ENCODE assay signal across 14 cellular contexts in genomic region chr3:64242435-64242834, GRCh38. TPM values are rescaled to one million over a fixed set of nuclear protein-coding genes. Genes with fewer than 3 reads are reported as not detected.
DNase-seq lines count a peak whose midpoint lies in the region; ATAC-seq and TF ChIP-seq lines count a peak whose summit lies in the region.
"Had no signal": no experiment of that assay in that cellular context is flagged by ENCODE, and none has a peak within 500 bp of the region (broad histone marks: within the 10 kb centered on the region; RNA-seq: fewer than 3 reads in every experiment).

No MANE protein-coding gene starts in this region.

- H3F3A ChIP-seq in SK-N-SH (replicated peaks; ENCODE audit: insufficient read depth), result peaks cover 15% of the 10 kb centered on the region

- TF ChIP-seq RAD21 in SK-N-SH (IDR thresholded peaks at IDR 0.05; ENCODE audit: low read length), result no peak

- no peak overlapping the region for H2AFZ ChIP-seq in SK-N-SH (ENCODE audit: low read depth)

- H3K9me3 ChIP-seq in SK-N-SH, result no peaks in the 10 kb centered on the region
- no peaks in the 10 kb centered on the region for H3K9me3 ChIP-seq in thyroid gland
- H3K9me3 ChIP-seq in adrenal gland (replicated peaks in 1 of 3), result no peaks in the 10 kb centered on the region

- no peak for ATAC-seq in SK-N-SH treated with all-trans-retinoic acid at 6 μM for 48 hours
- ATAC-seq in HG03139 (IDR thresholded peaks at IDR 0.05; ENCODE audit: unreplicated experiment), result no peak
- ATAC-seq: PC-3 had no signal

- WGBS in SK-N-SH (ENCODE audit: low lambda C conversion rate), result 86% methylated on average over 2 of the region's 2 CpGs
- 38 to 45% methylated on average over 2 of the region's 2 CpGs for whole genome bisulfite sequencing in thyroid gland, 2 donors
- 64 to 74% (median 71%) methylated on average over 2 of the region's 2 CpGs for WGBS in adrenal gland, 4 donors

- TF ChIP-seq POLR2A in thyroid gland (IDR thresholded peaks at IDR 0.05), result no peak
- no peak for TF ChIP-seq POLR2A in adrenal gland (IDR thresholded peaks at IDR 0.05)

- no peak overlapping the region for H3K4me3 ChIP-seq in SK-N-SH (ENCODE audit: low read depth in 2 of 2, low read length in 1 of 2)
- no peak overlapping the region for H3K4me3 ChIP-seq in thyroid gland (replicated peaks in 1 of 3)
- H3K4me3 ChIP-seq in adrenal gland, result no peak overlapping the region
- H3K4me3 ChIP-seq: spleen had no signal

- no peak for TF ChIP-seq EP300 in SK-N-SH (IDR thresholded peaks at IDR 0.05; ENCODE audit: borderline replicate concordance in 1 of 2, low read depth in 1 of 2, low read length in 1 of 2)

- H4K20me1 ChIP-seq in SK-N-SH (ENCODE audit: insufficient read depth), result no peaks in the 10 kb centered on the region

- H3K27ac ChIP-seq in SK-N-SH (ENCODE audit: low read depth in 2 of 2, low read length in 1 of 2) (no peak overlapping the region), thyroid gland (no peak overlapping the region), substantia nigra (ENCODE audit: low read depth, low read length, poor library complexity, severe bottlenecking) (no peak overlapping the region), adrenal gland (no peak overlapping the region)
- H3K27ac ChIP-seq: spleen had no signal

- H3K9ac ChIP-seq in SK-N-SH, result no peak overlapping the region

- DNase-seq in SK-N-SH, result no peak
- DNase-seq in NCI-H69 (lab: John Stamatoyannopoulos, UW), result peak; percentile 51
- peak; percentile 76 for DNase-seq in kidney glomerular epithelial cell (lab: John Stamatoyannopoulos, UW)
- DNase-seq in thyroid gland, result peak; percentile 74 to 83
- no peak for DNase-seq in substantia nigra (lab: John Stamatoyannopoulos, UW)
- no peak for DNase-seq in adrenal gland
- DNase-seq: activated B cell treated with CpG ODN at 0.5 μM for 24 hours, EL, H9, NCI-H2171, PC-3, spleen had no signal

- POLR2A ChIA-PET in SK-N-SH (lab: Yijun Ruan, JAX), result no interaction called here

- H3K36me3 ChIP-seq in SK-N-SH (replicated peaks in 1 of 2; ENCODE audit: control insufficient read depth in 1 of 2, insufficient read depth in 2 of 2, low read length in 1 of 2) (no peaks in the 10 kb centered on the region), thyroid gland (no peaks in the 10 kb centered on the region), adrenal gland (replicated peaks in 1 of 2) (no peaks in the 10 kb centered on the region)
- H3K36me3 ChIP-seq: spleen had no signal

- no peak for TF ChIP-seq CTCF in SK-N-SH (IDR thresholded peaks at IDR 0.05)
- no peak for TF ChIP-seq CTCF in thyroid gland (IDR thresholded peaks at IDR 0.05)
- TF ChIP-seq CTCF in adrenal gland (IDR thresholded peaks at IDR 0.05), result no peak

- peaks cover 8 to 12% of the 10 kb centered on the region in 2 experiments; a peak in 2 of 4 replicates for H3K4me1 ChIP-seq in SK-N-SH (ENCODE audit: control insufficient read depth in 1 of 2, insufficient read depth in 2 of 2, low read depth in 1 of 2, low read length in 1 of 2)
- peaks cover 7 to 9% of the 10 kb centered on the region in 2 donors for H3K4me1 ChIP-seq in thyroid gland
- no peaks in the 10 kb centered on the region for H3K4me1 ChIP-seq in adrenal gland (replicated peaks in 1 of 2)
- H3K4me1 ChIP-seq: spleen had no signal

- intact Hi-C loops in thyroid gland (cut with DNase I), result no loop called here
- intact Hi-C loops in adrenal gland (cut with DNase I), result no loop called here

- no peaks in the 10 kb centered on the region for H3K79me2 ChIP-seq in SK-N-SH (ENCODE audit: insufficient read depth)

- H3K9me2 ChIP-seq in SK-N-SH, result no peaks in the 10 kb centered on the region

- CTCF ChIA-PET in SK-N-SH (lab: Yijun Ruan, JAX), result interaction anchor here (0.6 kb wide), 1 partner anchor 9 kb away, joined by 3 read pairs; no protein-coding TSS in a partner anchor

- no peak overlapping the region for H3K4me2 ChIP-seq in SK-N-SH

- H3K27me3 ChIP-seq in SK-N-SH (ENCODE audit: insufficient read depth) (no peaks in the 10 kb centered on the region), thyroid gland (no peaks in the 10 kb centered on the region), adrenal gland (no peaks in the 10 kb centered on the region)
- H3K27me3 ChIP-seq: spleen had no signal

TF ChIP-seq in SK-N-SH, 30 proteins besides CTCF, POLR2A, EP300 and RAD21:
- TF ChIP-seq GATA2 (CRISPR knock-in tag; IDR thresholded peaks at IDR 0.05) (no peak), NFIC (IDR thresholded peaks at IDR 0.05; ENCODE audit: borderline replicate concordance) (peak; percentile 33; the same call in 1 of the 2 replicates)

TF ChIP-seq in SK-N-SH treated with all-trans-retinoic acid at 6 μM for 48 hours, 23 proteins besides CTCF, POLR2A, EP300 and RAD21:
- TF ChIP-seq BACH2 (CRISPR knock-in tag; IDR thresholded peaks at IDR 0.05; ENCODE audit: borderline replicate concordance) (no peak), ZC3H10 (CRISPR knock-in tag; IDR thresholded peaks at IDR 0.05) (no peak), ZNF8 (CRISPR knock-in tag; IDR thresholded peaks at IDR 0.05) (no peak), ZNF70 (CRISPR knock-in tag; IDR thresholded peaks at IDR 0.05) (no peak), OSR1 (CRISPR knock-in tag; IDR thresholded peaks at IDR 0.05) (no peak), TCF4 (CRISPR knock-in tag; IDR thresholded peaks at IDR 0.05; ENCODE audit: borderline replicate concordance) (no peak), ARNTL (CRISPR knock-in tag; IDR thresholded peaks at IDR 0.05; ENCODE audit: borderline replicate concordance, low read depth) (no peak), CSDC2 (CRISPR knock-in tag; IDR thresholded peaks at IDR 0.05) (no peak), RARB (CRISPR knock-in tag; IDR thresholded peaks at IDR 0.05) (no peak), CREB5 (CRISPR knock-in tag; IDR thresholded peaks at IDR 0.05; ENCODE audit: low read depth) (no peak)

RNA-seq across cellular contexts. Expression of gene PRICKLE2, which starts 17.2 kb away (rescaled TPM):
- polyA plus RNA-seq in SK-N-SH (2012; rRNA removed), result 0.67 and 1.1 TPM in 2 replicates
- 0.42 and 0.49 TPM in 2 replicates for polyA plus RNA-seq in SK-N-SH (2012; cell fraction: cytosol; rRNA removed)
- 2.0 and 2.2 TPM in 2 replicates for polyA plus RNA-seq in SK-N-SH (2012; cell fraction: nucleus; rRNA removed)
- 10 to 100 TPM; 28.8 to 48.1 (median 38.5) TPM for total RNA-seq in thyroid gland
- 10 to 100 TPM in 2 of 8 donors, 1 to 10 TPM in 6; 5.4 to 14.4 (median 9.1) TPM for total RNA-seq in adrenal gland
- 1 to 10 TPM; 1.3 to 2.6 (median 2.2) TPM for polyA plus RNA-seq in adrenal gland

Comparison
In these comparisons a context has a peak if more than half of its experiments do, and no peak if none do; other contexts are left out.
1. DNase-seq: peak in NCI-H69 (single experiment), kidney glomerular epithelial cell (single experiment) and thyroid gland (2 of 2); none in SK-N-SH (single experiment), substantia nigra (0 of 49) and adrenal gland (0 of 7).